In genomic region chr20:47124235-47124717, GRCh38 we compare ENCODE assay signal across 10 cellular contexts.
DNase-seq lines count a peak whose midpoint lies in the region; ATAC-seq and TF ChIP-seq lines count a peak whose summit lies in the region.
"Had no signal": no experiment of that assay in that cellular context is flagged by ENCODE, and none has a peak within 500 bp of the region (broad histone marks: within the 10 kb centered on the region; RNA-seq: fewer than 3 reads in every experiment).

No MANE protein-coding gene starts in this region.

- no peak overlapping the region for H2BK120ac ChIP-seq in trophoblast cell (ENCODE audit: insufficient read depth, low read length, poor library complexity)

- H3K27ac ChIP-seq in gastroesophageal sphincter (peak overlapping the region; percentile 70 to 83 (median 73)), trophoblast cell (ENCODE audit: low read depth, low read length) (no peak overlapping the region)

- H3K4me3 ChIP-seq in gastroesophageal sphincter (no peak overlapping the region), trophoblast cell (ENCODE audit: low read depth, low read length) (no peak overlapping the region)

- H3K4me1 ChIP-seq in gastroesophageal sphincter (peaks cover 0 to 41% (median 13%) of the 10 kb centered on the region in 3 donors), trophoblast cell (ENCODE audit: control insufficient read depth in 1 of 2, insufficient read depth in 2 of 2, low read length in 2 of 2) (peaks cover 5% of the 10 kb centered on the region in 2 experiments)

- no peak for TF ChIP-seq EP300 in gastroesophageal sphincter (IDR thresholded peaks at IDR 0.05)

- H3K36me3 ChIP-seq in gastroesophageal sphincter (no peaks in the 10 kb centered on the region), trophoblast cell (ENCODE audit: control insufficient read depth in 1 of 2, insufficient read depth in 2 of 2, low read length in 2 of 2) (no peaks in the 10 kb centered on the region)

- H2AK5ac ChIP-seq in trophoblast cell (ENCODE audit: low read length): no peak overlapping the region

- H3K9me3 ChIP-seq in gastroesophageal sphincter (no peaks in the 10 kb centered on the region), trophoblast cell (ENCODE audit: insufficient read depth, low read depth, low read length) (no peaks in the 10 kb centered on the region)

- peak overlapping the region; percentile 76 for H4K91ac ChIP-seq in trophoblast cell (ENCODE audit: low read depth, low read length)

- no peak overlapping the region for H3K23ac ChIP-seq in trophoblast cell (ENCODE audit: low read length)

- H3K79me1 ChIP-seq in trophoblast cell (ENCODE audit: low read length): peaks cover 2% of the 10 kb centered on the region

- H3K27me3 ChIP-seq in gastroesophageal sphincter (peaks cover 1% of the 10 kb centered on the region), trophoblast cell (ENCODE audit: insufficient read depth, low read length) (no peaks in the 10 kb centered on the region)

- no peak overlapping the region for H3K4me2 ChIP-seq in trophoblast cell (ENCODE audit: low read length)

- H3K9ac ChIP-seq in trophoblast cell (ENCODE audit: low read length): no peak overlapping the region

- 83 to 94% methylated on average over 2 of the region's 3 CpGs for WGBS in gastroesophageal sphincter (ENCODE audit: low coverage in 1 of 2), 2 donors
- WGBS in trophoblast cell (ENCODE audit: extremely low coverage, insufficient coverage, insufficient read length): no CpG with 5 or more reads among the region's 3 CpGs

- H4K8ac ChIP-seq in trophoblast cell (ENCODE audit: low read depth, low read length): no peak overlapping the region

- no peak overlapping the region for H3K14ac ChIP-seq in trophoblast cell (ENCODE audit: low read length)

- no peak overlapping the region for H3K18ac ChIP-seq in trophoblast cell (ENCODE audit: low read length)

- peak; percentile 51 for ATAC-seq in gastroesophageal sphincter
- ATAC-seq in HG03045 (IDR thresholded peaks at IDR 0.05; ENCODE audit: unreplicated experiment): no peak
- ATAC-seq in HG02588 (IDR thresholded peaks at IDR 0.05; ENCODE audit: unreplicated experiment): no peak

- no peak for TF ChIP-seq CTCF in gastroesophageal sphincter (IDR thresholded peaks at IDR 0.05)

- intact Hi-C loops in posterior vena cava (cut with DNase I): no loop called here

- H2BK12ac ChIP-seq in trophoblast cell (ENCODE audit: low read length): no peak overlapping the region

- H3K79me2 ChIP-seq in trophoblast cell (ENCODE audit: control insufficient read depth, insufficient read depth, low read length, poor library complexity): no peaks in the 10 kb centered on the region

- no peak overlapping the region for H2AFZ ChIP-seq in trophoblast cell (ENCODE audit: insufficient read depth, low read length, poor library complexity)

- H4K12ac ChIP-seq in trophoblast cell (ENCODE audit: low read depth, low read length): no peak overlapping the region

- no peak overlapping the region for H3K4ac ChIP-seq in trophoblast cell (ENCODE audit: low read depth, low read length)

- DNase-seq in AML-193 (lab: John Stamatoyannopoulos, UW) (peak; percentile 16 to 18), SKM-1 (lab: John Stamatoyannopoulos, UW; ENCODE audit: unreplicated experiment) (peak; percentile 8), trophoblast cell (peak in 1 of 2 donors; percentile 20), AG20443 (ENCODE audit: low spot score) (no peak), posterior vena cava (ENCODE audit: low spot score) (no peak)
- DNase-seq: mesendoderm, NCI-H2171 treated with DMSO at 0.1 percent for 48 hours had no signal

- no peak for TF ChIP-seq POLR2A in gastroesophageal sphincter (IDR thresholded peaks at IDR 0.05)

- no peak overlapping the region for H2BK5ac ChIP-seq in trophoblast cell (ENCODE audit: low read depth, low read length, poor library complexity)

Comparison
In these comparisons a context has a peak if more than half of its experiments do, and no peak if none do; other contexts are left out.
1. DNase-seq: peak in AML-193 (2 of 2) and SKM-1 (single experiment); none in AG20443 (single experiment) and posterior vena cava (single experiment).